Comparison of ENCODE assay signal across 21 cellular contexts in the genomic region with DNA sequence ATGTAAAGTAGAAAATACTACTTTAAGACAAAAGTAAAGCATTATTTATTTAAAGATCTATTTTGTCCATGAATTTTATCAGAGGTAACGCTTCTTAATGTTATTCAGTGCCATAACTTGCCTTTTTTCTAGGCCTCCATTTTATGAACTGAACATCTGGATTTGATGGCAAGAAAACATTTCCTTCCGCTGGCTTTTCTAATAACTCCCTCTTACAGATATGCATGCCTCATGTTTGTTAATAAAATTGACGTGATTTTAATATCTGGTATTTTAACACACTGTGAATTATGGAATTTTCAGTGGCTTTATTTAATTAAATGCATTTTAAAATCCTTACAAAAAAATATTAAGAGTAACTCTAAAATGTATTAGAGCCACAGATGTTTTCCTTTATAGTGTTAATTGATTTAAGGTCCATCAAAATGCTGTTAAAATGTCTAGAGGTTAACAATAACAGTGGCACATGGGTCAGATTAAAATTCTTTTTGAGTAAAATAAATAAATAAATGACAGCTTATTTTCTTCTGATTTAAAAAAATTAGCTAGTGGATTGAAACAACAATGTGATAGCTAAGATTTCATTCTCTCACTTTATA. TPM values are rescaled to one million over a fixed set of nuclear protein-coding genes. Genes with fewer than 3 reads are reported as not detected.
DNase-seq lines count a peak whose midpoint lies in the region; ATAC-seq and TF ChIP-seq lines count a peak whose summit lies in the region.
"Had no signal": no experiment of that assay in that cellular context is flagged by ENCODE, and none has a peak within 500 bp of the region (broad histone marks: within the 10 kb centered on the region; RNA-seq: fewer than 3 reads in every experiment).

No MANE protein-coding gene starts in this region.

- no peaks in the 10 kb centered on the region for H3K4me1 ChIP-seq in right lobe of liver
- H3K4me1 ChIP-seq: A549, SJCRH30, thyroid gland had no signal

- H3K27me3 ChIP-seq in right lobe of liver: no peaks in the 10 kb centered on the region
- H3K27me3 ChIP-seq: BLaER1 treated with 17β-estradiol and CSF1 and Interleukin-3, amounts not matched to agents 10 nM and 100 nM; heart right ventricle; SJCRH30; thyroid gland had no signal

- peaks cover 74% of the 10 kb centered on the region for H3K4me1 Mint-ChIP-seq in activated CD4-positive, alpha-beta T cell treated with anti-CD3 and anti-CD28 coated beads, Interleukin-2, amount 10 ng/mL, durations not matched to agents 7 days and 5 days
- peaks cover 49% of the 10 kb centered on the region for H3K4me1 Mint-ChIP-seq in activated T-helper 17 cell treated with anti-CD3 and anti-CD28 coated beads, Interleukin-2, amount 50 U/mL, for 72 hours
- H3K4me1 Mint-ChIP-seq in natural killer cell: peaks cover 71 to 75% of the 10 kb centered on the region in 2 donors

- H3K9me3 ChIP-seq in KOPT-K1 (ENCODE audit: insufficient read depth, low read length, poor library complexity, severe bottlenecking) (no peaks in the 10 kb centered on the region), right lobe of liver (no peaks in the 10 kb centered on the region)
- H3K9me3 ChIP-seq: A549, heart right ventricle, SJCRH30, thyroid gland had no signal

- no peak for TF ChIP-seq CTCF in natural killer cell (IDR thresholded peaks at IDR 0.05)
- no peak for TF ChIP-seq CTCF in right lobe of liver (IDR thresholded peaks at IDR 0.05)

- intact Hi-C loops in natural killer cell (cut with micrococcal nuclease): no loop called here
- intact Hi-C loops in right lobe of liver (cut with DNase I): no loop called here

- TF ChIP-seq POLR2A in right lobe of liver (IDR thresholded peaks at IDR 0.05): no peak

- peaks cover 55% of the 10 kb centered on the region for H3K36me3 Mint-ChIP-seq in activated CD4-positive, alpha-beta T cell treated with anti-CD3 and anti-CD28 coated beads, Interleukin-2, amount 10 ng/mL, durations not matched to agents 7 days and 5 days (ENCODE audit: low read depth)
- peaks cover 87% of the 10 kb centered on the region for H3K36me3 Mint-ChIP-seq in activated T-helper 17 cell treated with anti-CD3 and anti-CD28 coated beads, Interleukin-2, amount 50 U/mL, for 72 hours (ENCODE audit: low read depth)
- peaks cover 17% of the 10 kb centered on the region for H3K36me3 Mint-ChIP-seq in natural killer cell

- H3K4me3 Mint-ChIP-seq in activated CD4-positive, alpha-beta T cell treated with anti-CD3 and anti-CD28 coated beads, Interleukin-2, amount 10 ng/mL, durations not matched to agents 7 days and 5 days: peak overlapping the region; percentile 17
- peak overlapping the region; percentile 89 for H3K4me3 Mint-ChIP-seq in activated T-helper 17 cell treated with anti-CD3 and anti-CD28 coated beads, Interleukin-2, amount 50 U/mL, for 72 hours
- H3K4me3 Mint-ChIP-seq in natural killer cell: peak overlapping the region; percentile 45
- H3K4me3 Mint-ChIP-seq: nephron had no signal

- H3K27ac Mint-ChIP-seq in activated CD4-positive, alpha-beta T cell treated with anti-CD3 and anti-CD28 coated beads, Interleukin-2, amount 10 ng/mL, durations not matched to agents 7 days and 5 days: peak overlapping the region; percentile 14
- peak overlapping the region; percentile 63 for H3K27ac Mint-ChIP-seq in activated T-helper 17 cell treated with anti-CD3 and anti-CD28 coated beads, Interleukin-2, amount 50 U/mL, for 72 hours
- peak overlapping the region; percentile 86 to 90 for H3K27ac Mint-ChIP-seq in natural killer cell
- H3K27ac Mint-ChIP-seq: nephron had no signal

- CTCF ChIA-PET in activated CD4-positive, alpha-beta T cell treated with anti-CD3 and anti-CD28 coated beads, Interleukin-2, amount 10 ng/mL, durations not matched to agents 7 days and 5 days (lab: Charles Lee): no interaction called here

- peaks cover 3% of the 10 kb centered on the region; the same call in 1 of the 2 replicates for H3K36me3 ChIP-seq in KOPT-K1 (ENCODE audit: insufficient read depth, low read length)
- H3K36me3 ChIP-seq in right lobe of liver: no peaks in the 10 kb centered on the region
- H3K36me3 ChIP-seq: SJCRH30, thyroid gland had no signal

- WGBS in right lobe of liver (ENCODE audit: insufficient coverage, low coverage, low lambda C conversion rate, missing lambda C conversion rate): 56% methylated on average over 3 of the region's 3 CpGs

- H3K27me3 Mint-ChIP-seq in activated CD4-positive, alpha-beta T cell treated with anti-CD3 and anti-CD28 coated beads, Interleukin-2, amount 10 ng/mL, durations not matched to agents 7 days and 5 days: no peaks in the 10 kb centered on the region
- H3K27me3 Mint-ChIP-seq in activated T-helper 17 cell treated with anti-CD3 and anti-CD28 coated beads, Interleukin-2, amount 50 U/mL, for 72 hours: no peaks in the 10 kb centered on the region
- no peaks in the 10 kb centered on the region for H3K27me3 Mint-ChIP-seq in natural killer cell (ENCODE audit: low read depth in 2 of 2)

- no peak for ATAC-seq in activated T-helper 17 cell treated with anti-CD3 and anti-CD28 coated beads, Interleukin-2, amount 50 U/mL, for 72 hours (replicated peaks)
- no peak for ATAC-seq in natural killer cell
- ATAC-seq in HG02759 (IDR thresholded peaks at IDR 0.05; ENCODE audit: unreplicated experiment): no peak
- no peak for ATAC-seq in right lobe of liver
- ATAC-seq: A549, heart right ventricle, PC-3 had no signal

- no peak overlapping the region for H3K4me3 ChIP-seq in right lobe of liver
- H3K4me3 ChIP-seq: A549; BLaER1 treated with 17β-estradiol and CSF1 and Interleukin-3, amounts not matched to agents 10 nM and 100 nM; heart right ventricle; SJCRH30; thyroid gland had no signal

- H3K27ac ChIP-seq in KOPT-K1 (ENCODE audit: low read depth, low read length, poor library complexity, severe bottlenecking): peak overlapping the region; percentile 83
- H3K27ac ChIP-seq in right lobe of liver: no peak overlapping the region
- H3K27ac ChIP-seq: A549, SJCRH30, thyroid gland had no signal

- DNase-seq in activated CD4-positive, alpha-beta T cell treated with anti-CD3 and anti-CD28 coated beads, Interleukin-2, amount 10 ng/mL, durations not matched to agents 7 days and 5 days: no peak
- DNase-seq in activated CD4-positive, alpha-beta T cell treated with anti-CD3 and anti-CD28 coated beads, Interleukin-2, amount 50 U/mL, for 1 hour: no peak
- DNase-seq in natural killer cell: no peak
- no peak for DNase-seq in right lobe of liver
- no peak for DNase-seq in GOT3 (lab: John Stamatoyannopoulos, UW)
- DNase-seq: activated CD4-positive, alpha-beta T cell treated with anti-CD3 and anti-CD28 coated beads for 48 hours; activated effector memory CD4-positive, alpha-beta T cell treated with Interleukin-2 at 50 U/mL for 16 hours; DMS53; heart right ventricle; mesenchymal stem cell; NCI-H774; PC-3; SJCRH30; thyroid gland had no signal

- H3K9me3 Mint-ChIP-seq in activated CD4-positive, alpha-beta T cell treated with anti-CD3 and anti-CD28 coated beads, Interleukin-2, amount 10 ng/mL, durations not matched to agents 7 days and 5 days: no peaks in the 10 kb centered on the region
- no peaks in the 10 kb centered on the region for H3K9me3 Mint-ChIP-seq in activated T-helper 17 cell treated with anti-CD3 and anti-CD28 coated beads, Interleukin-2, amount 50 U/mL, for 72 hours
- no peaks in the 10 kb centered on the region for H3K9me3 Mint-ChIP-seq in natural killer cell
- H3K9me3 Mint-ChIP-seq: nephron had no signal

- POLR2A ChIA-PET in activated CD4-positive, alpha-beta T cell treated with anti-CD3 and anti-CD28 coated beads, Interleukin-2, amount 10 ng/mL, durations not matched to agents 7 days and 5 days (lab: Charles Lee): interaction anchor here (1.3 kb wide), 1 partner anchor 9 kb away, joined by 4 read pairs; no protein-coding TSS in a partner anchor

RNA-seq across cellular contexts. Expression of a gene that starts 15.1 kb away (rescaled TPM):
- total RNA-seq in activated CD4-positive, alpha-beta T cell treated with anti-CD3 and anti-CD28 coated beads, Interleukin-2, amount 10 ng/mL, durations not matched to agents 7 days and 5 days: 100 to 1,000 TPM; 700 to 862 TPM
- total RNA-seq in activated T-helper 17 cell treated with anti-CD3 and anti-CD28 coated beads, Interleukin-2, amount 50 U/mL, for 72 hours: 100 to 1,000 TPM; 366 to 421 TPM
- total RNA-seq in natural killer cell: 1,000 to 10,000 TPM; 1,142 to 1,334 (median 1,200) TPM
- 10 to 100 TPM in 4 of 6 experiments, 1 to 10 TPM in 2; 5.1 to 55.7 (median 13.2) TPM for total RNA-seq in right lobe of liver
- total RNA-seq: pulmonary artery endothelial cell, SJCRH30 had no signal

Comparison
In these comparisons a context has a peak if more than half of its experiments do, and no peak if none do; other contexts are left out.
1. H3K27ac Mint-ChIP-seq: peak in every context shown above with its lines; median percentile 88 in natural killer cell; 63 in activated T-helper 17 cell treated with anti-CD3 and anti-CD28 coated beads, Interleukin-2, amount 50 U/mL, for 72 hours; 14 in activated CD4-positive, alpha-beta T cell treated with anti-CD3 and anti-CD28 coated beads, Interleukin-2, amount 10 ng/mL, durations not matched to agents 7 days and 5 days.
2. H3K4me3 Mint-ChIP-seq: peak in every context shown above with its lines; median percentile 89 in activated T-helper 17 cell treated with anti-CD3 and anti-CD28 coated beads, Interleukin-2, amount 50 U/mL, for 72 hours; 45 in natural killer cell; 17 in activated CD4-positive, alpha-beta T cell treated with anti-CD3 and anti-CD28 coated beads, Interleukin-2, amount 10 ng/mL, durations not matched to agents 7 days and 5 days.
3. RNA of a gene that starts 15.1 kb away (total RNA-seq): 1,142 to 1,334 TPM in natural killer cell, 700 to 862 TPM in activated CD4-positive, alpha-beta T cell treated with anti-CD3 and anti-CD28 coated beads, Interleukin-2, amount 10 ng/mL, durations not matched to agents 7 days and 5 days and 366 to 421 TPM in activated T-helper 17 cell treated with anti-CD3 and anti-CD28 coated beads, Interleukin-2, amount 50 U/mL, for 72 hours; 5.1 to 55.7 TPM in right lobe of liver; every median in the first group is over 4 times any median in the second.